ENCODE assay signal across 15 cellular contexts in genomic region chr3:128369881-128370642, GRCh38.
DNase-seq lines count a peak whose midpoint lies in the region; ATAC-seq, FAIRE-seq and TF ChIP-seq lines count a peak whose summit lies in the region.
"Had no signal": no experiment of that assay in that cellular context is flagged by ENCODE, and none has a peak within 500 bp of the region (broad histone marks: within the 10 kb centered on the region; RNA-seq: fewer than 3 reads in every experiment).

No MANE protein-coding gene starts in this region.

- H3K4me3 ChIP-seq in astrocyte of the cerebellum (ENCODE audit: low read depth, low read length), result no peak overlapping the region
- H3K4me3 ChIP-seq: hepatocyte had no signal

- peak overlapping the region; percentile 13 to 90 (median 66) for H3K27ac Mint-ChIP-seq in naive B cell

- in situ Hi-C loops in astrocyte of the cerebellum (cut with HindIII; ENCODE audit: low sequenced_read_pairs) (no loop called here), ACHN (cut with HindIII; ENCODE audit: low pct_ligation_motif_present, low pct_unique_long_range_greater_than_20kb, low sequenced_read_pairs) (no loop called here)

- TF ChIP-seq POLR2A in GM12891 (IDR thresholded peaks at IDR 0.05; ENCODE audit: low read depth, low read length), result no peak

- no peak for DNase-seq in astrocyte of the cerebellum (ENCODE audit: low read depth)
- no peak for DNase-seq in naive B cell
- no peak for DNase-seq in GM12891 (ENCODE audit: insufficient read length, low spot score)
- DNase-seq in ACHN, result no peak
- DNase-seq: activated T-cell treated with anti-CD3 and anti-CD28 coated beads, Interleukin-2, amount 50 U/mL, for 48 hours; anterior cingulate cortex; CD4-positive, CD25-positive, alpha-beta regulatory T cell; HCEC 1CT; KG1; SHP77 treated with DMSO at 0.1 percent for 48 hours had no signal

- no peaks in the 10 kb centered on the region for H3K9me3 Mint-ChIP-seq in naive B cell
- H3K9me3 Mint-ChIP-seq: CD4-positive, CD25-positive, alpha-beta regulatory T cell had no signal

- no peaks in the 10 kb centered on the region for H3K27me3 Mint-ChIP-seq in naive B cell
- H3K27me3 Mint-ChIP-seq: CD4-positive, CD25-positive, alpha-beta regulatory T cell had no signal

- peak; percentile 9 for TF ChIP-seq CTCF in astrocyte of the cerebellum (IDR thresholded peaks at IDR 0.05; ENCODE audit: low read depth, low read length, missing control alignments)

- peak overlapping the region in 3 of 8 donors; percentile 26 to 64 (median 33) for H3K4me3 Mint-ChIP-seq in naive B cell
- H3K4me3 Mint-ChIP-seq: CD4-positive, CD25-positive, alpha-beta regulatory T cell had no signal

- FAIRE-seq in GM12891 (lab: Jason Lieb, UNC), result no peak

- ATAC-seq in GM18868 (IDR thresholded peaks at IDR 0.05; ENCODE audit: unreplicated experiment), result peak; percentile 39
- peak; percentile 59 for ATAC-seq in HG03432 (IDR thresholded peaks at IDR 0.05; ENCODE audit: unreplicated experiment)
- peak; percentile 49 to 55 for ATAC-seq in naive B cell (ENCODE audit: low read depth in 2 of 2)
- ATAC-seq in HG03045 (IDR thresholded peaks at IDR 0.05; ENCODE audit: unreplicated experiment), result no peak
- no peak for ATAC-seq in HG03159 (IDR thresholded peaks at IDR 0.05; ENCODE audit: unreplicated experiment)

- peaks cover 38 to 51% (median 39%) of the 10 kb centered on the region in 3 donors for H3K4me1 Mint-ChIP-seq in naive B cell

- H3K36me3 Mint-ChIP-seq in naive B cell, result peaks cover 0 to 22% of the 10 kb centered on the region in 2 donors

TF ChIP-seq in GM12891, 5 proteins besides CTCF, POLR2A, EP300 and RAD21:
- TF ChIP-seq POLR2AphosphoS5 (IDR thresholded peaks at IDR 0.05; ENCODE audit: low read depth, low read length), result no peak
- TF ChIP-seq POU2F2 (IDR thresholded peaks at IDR 0.05; ENCODE audit: low read depth, low read length), result no peak
- no peak for TF ChIP-seq TAF1 (IDR thresholded peaks at IDR 0.05; ENCODE audit: low read depth, low read length)
- no peak for TF ChIP-seq SPI1 (IDR thresholded peaks at IDR 0.05; ENCODE audit: low read depth, low read length)
- no peak for TF ChIP-seq PAX5 (IDR thresholded peaks at IDR 0.05; ENCODE audit: insufficient read depth, low read length, severe bottlenecking)

Comparison
In these comparisons a context has a peak if more than half of its experiments do, and no peak if none do; other contexts are left out.
1. ATAC-seq: peak in GM18868 (single experiment), HG03432 (single experiment) and naive B cell (2 of 2); none in HG03045 (single experiment) and HG03159 (single experiment).